Comparison of ENCODE assay signal across 1 cellular context in the genomic region with DNA sequence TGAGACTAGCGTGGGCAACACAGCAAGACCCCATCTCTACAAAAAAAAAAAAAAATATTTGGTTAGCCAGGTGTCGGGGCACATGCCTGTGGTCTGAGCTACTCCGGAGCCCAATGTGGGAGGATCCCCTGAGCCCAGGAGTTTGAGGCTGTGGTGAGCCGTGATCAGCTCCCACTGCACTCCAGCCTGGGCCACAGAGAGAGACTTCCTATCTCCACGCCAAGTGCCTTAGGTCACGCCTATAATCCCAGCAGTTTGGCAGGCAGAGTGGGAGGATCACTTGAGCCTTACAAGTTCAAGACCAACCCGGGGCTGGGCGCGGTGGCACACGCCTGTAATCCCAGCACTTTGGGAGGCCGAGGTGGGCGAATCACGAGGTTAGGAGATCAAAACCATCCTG.
TF ChIP-seq lines count a peak whose summit lies in the region.

No MANE protein-coding gene starts in this region.

TF ChIP-seq in K562, 482 proteins besides CTCF, POLR2A, EP300 and RAD21:
- 0 out of 4 replicates have a peak, but pooled peaks of 1 of the 2 experiments have one; percentile 28 for TF ChIP-seq HDAC1 (IDR thresholded peaks at IDR 0.05)
- TF ChIP-seq, protein P1, sequence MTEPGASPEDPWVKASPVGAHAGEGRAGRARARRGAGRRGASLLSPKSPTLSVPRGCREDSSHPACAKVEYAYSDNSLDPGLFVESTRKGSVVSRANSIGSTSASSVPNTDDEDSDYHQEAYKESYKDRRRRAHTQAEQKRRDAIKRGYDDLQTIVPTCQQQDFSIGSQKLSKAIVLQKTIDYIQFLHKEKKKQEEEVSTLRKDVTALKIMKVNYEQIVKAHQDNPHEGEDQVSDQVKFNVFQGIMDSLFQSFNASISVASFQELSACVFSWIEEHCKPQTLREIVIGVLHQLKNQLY (CRISPR knock-in tag; conservative IDR thresholded peaks at IDR 0.05), result no peak
